In the genomic region with DNA sequence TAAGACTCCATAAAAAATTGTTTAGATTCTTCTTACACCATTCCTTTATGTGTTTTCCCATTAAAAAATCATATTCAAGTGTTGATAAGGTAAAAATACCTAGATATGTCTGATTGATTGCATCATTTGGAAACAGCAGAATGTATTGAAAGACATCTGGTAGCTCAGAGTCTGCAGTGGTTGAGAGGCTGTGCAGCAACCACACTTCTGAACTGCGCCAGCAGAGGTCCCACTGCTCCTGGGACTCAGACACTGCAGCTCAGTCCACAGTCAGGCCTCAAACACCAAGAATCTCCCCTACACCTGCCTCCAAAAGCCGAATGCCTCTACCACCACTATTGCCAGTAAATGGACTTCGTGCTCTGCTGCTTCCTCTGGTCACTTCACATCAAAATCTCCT, we compare ENCODE assay signal across 8 cellular contexts.
DNase-seq lines count a peak whose midpoint lies in the region; ATAC-seq and TF ChIP-seq lines count a peak whose summit lies in the region.

No MANE protein-coding gene starts in this region.

- no peaks in the 10 kb centered on the region for H3K4me1 ChIP-seq in uterus

- CTCF ChIA-PET in activated CD8-positive, alpha-beta T cell treated with anti-CD3 and anti-CD28 coated beads, Interleukin-2, amount 10 ng/mL, durations not matched to agents 7 days and 5 days (lab: Charles Lee): interaction anchor here (0.6 to 4.9 kb wide), 22 partner anchors 8 to 99 kb away, joined by 3 to 160 read pairs (median 4); no protein-coding TSS in a partner anchor

- TF ChIP-seq CTCF in GM20000 (IDR thresholded peaks at IDR 0.05; ENCODE audit: extremely low read depth, missing control alignments): peak; percentile 41
- peak; percentile 39 for TF ChIP-seq CTCF in LNCAP (IDR thresholded peaks at IDR 0.05)
- no peak for TF ChIP-seq CTCF in uterus (IDR thresholded peaks at IDR 0.05)

- no peak overlapping the region for H3K27ac ChIP-seq in uterus

- H3K9me3 Mint-ChIP-seq in activated CD8-positive, alpha-beta T cell treated with anti-CD3 and anti-CD28 coated beads, Interleukin-2, amount 10 ng/mL, durations not matched to agents 7 days and 5 days (ENCODE audit: insufficient read depth): no peaks in the 10 kb centered on the region

- H3K27ac Mint-ChIP-seq in activated CD8-positive, alpha-beta T cell treated with anti-CD3 and anti-CD28 coated beads, Interleukin-2, amount 10 ng/mL, durations not matched to agents 7 days and 5 days: no peak overlapping the region

- H3K36me3 Mint-ChIP-seq in activated CD8-positive, alpha-beta T cell treated with anti-CD3 and anti-CD28 coated beads, Interleukin-2, amount 10 ng/mL, durations not matched to agents 7 days and 5 days (ENCODE audit: low read depth): no peaks in the 10 kb centered on the region

- intact Hi-C loops in uterus (cut with DNase I; ENCODE audit: low total_unique reads): no loop called here

- H3K4me3 Mint-ChIP-seq in activated CD8-positive, alpha-beta T cell treated with anti-CD3 and anti-CD28 coated beads, Interleukin-2, amount 10 ng/mL, durations not matched to agents 7 days and 5 days: no peak overlapping the region

- H3K9me3 ChIP-seq in uterus: no peaks in the 10 kb centered on the region

- TF ChIP-seq POLR2A in uterus (IDR thresholded peaks at IDR 0.05): no peak

- DNase-seq in COLO668 (lab: John Stamatoyannopoulos, UW; ENCODE audit: unreplicated experiment) (peak; percentile 31), GM20000 (ENCODE audit: low spot score) (peak; percentile 57), nucleus accumbens (lab: John Stamatoyannopoulos, UW) (peak in 40 of 56 donors; percentile 7 to 61 (median 26)), NCI-H510A (lab: John Stamatoyannopoulos, UW) (no peak), uterus (no peak)
- DNase-seq in activated CD8-positive, alpha-beta T cell treated with anti-CD3 and anti-CD28 coated beads, Interleukin-2, amount 10 ng/mL, durations not matched to agents 7 days and 5 days: peak; percentile 54

- no peaks in the 10 kb centered on the region for H3K4me1 Mint-ChIP-seq in activated CD8-positive, alpha-beta T cell treated with anti-CD3 and anti-CD28 coated beads, Interleukin-2, amount 10 ng/mL, durations not matched to agents 7 days and 5 days (ENCODE audit: low read depth)

- no peaks in the 10 kb centered on the region for H3K36me3 ChIP-seq in uterus

- POLR2A ChIA-PET in activated CD8-positive, alpha-beta T cell treated with anti-CD3 and anti-CD28 coated beads, Interleukin-2, amount 10 ng/mL, durations not matched to agents 7 days and 5 days (lab: Charles Lee): interaction anchor here (1.4 kb wide), 1 partner anchor 93 kb away, joined by 3 read pairs; no protein-coding TSS in a partner anchor

- no peaks in the 10 kb centered on the region for H3K27me3 ChIP-seq in uterus

- ATAC-seq in activated CD8-positive, alpha-beta T cell treated with anti-CD3 and anti-CD28 coated beads, Interleukin-2, amount 10 ng/mL, durations not matched to agents 7 days and 5 days: peak; percentile 75
- ATAC-seq in esophagus mucosa: peak; percentile 76

- H3K27me3 Mint-ChIP-seq in activated CD8-positive, alpha-beta T cell treated with anti-CD3 and anti-CD28 coated beads, Interleukin-2, amount 10 ng/mL, durations not matched to agents 7 days and 5 days (ENCODE audit: low read depth): no peaks in the 10 kb centered on the region

- H3K4me3 ChIP-seq in uterus: no peak overlapping the region

Comparison
In these comparisons a context has a peak if more than half of its experiments do, and no peak if none do; other contexts are left out.
1. DNase-seq: peak in COLO668 (single experiment), GM20000 (single experiment), activated CD8-positive, alpha-beta T cell treated with anti-CD3 and anti-CD28 coated beads, Interleukin-2, amount 10 ng/mL, durations not matched to agents 7 days and 5 days (single experiment) and nucleus accumbens (40 of 56); none in NCI-H510A (single experiment) and uterus (0 of 2).
2. CTCF ChIP-seq: peak in GM20000 (single experiment) and LNCAP (single experiment); none in uterus (0 of 4).